Comparison of ENCODE assay signal across 8 cellular contexts in the genomic region with DNA sequence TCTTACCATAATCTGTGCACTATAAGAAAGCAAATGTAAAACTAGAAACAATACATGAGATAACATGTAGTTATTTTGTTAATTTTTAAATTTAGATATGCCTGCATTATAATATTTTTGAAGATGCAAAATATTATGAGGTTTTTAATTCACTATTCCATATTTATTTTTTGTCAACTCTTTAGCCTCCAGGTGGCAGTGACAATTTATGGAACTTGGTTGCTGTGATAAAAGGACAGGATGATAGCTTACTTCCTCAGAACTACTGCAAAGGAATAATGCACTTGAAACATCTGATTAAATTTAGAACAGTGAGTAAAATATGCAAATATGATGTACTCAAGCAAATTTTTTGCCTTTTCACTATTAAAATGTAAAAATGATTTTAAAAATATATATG. TPM values are rescaled to one million over a fixed set of nuclear protein-coding genes. Genes with fewer than 3 reads are reported as not detected.
DNase-seq lines count a peak whose midpoint lies in the region; ATAC-seq and TF ChIP-seq lines count a peak whose summit lies in the region.
"Had no signal": no experiment of that assay in that cellular context is flagged by ENCODE, and none has a peak within 500 bp of the region (broad histone marks: within the 10 kb centered on the region; RNA-seq: fewer than 3 reads in every experiment).

No MANE protein-coding gene starts in this region.

- intact Hi-C loops in IMR-90 (cut with micrococcal nuclease) (loop anchor here (1.0 to 5.0 kb wide), 3 partner anchors 37 to 191 kb away; no protein-coding TSS in a partner anchor), mammary epithelial cell (cut with micrococcal nuclease) (loop anchor here (1.0 to 2.0 kb wide), 3 partner anchors 71 to 191 kb away; no protein-coding TSS in a partner anchor)

- BruUV-seq in IMR-90 (replicated peaks; lab: Mats Ljungman, UMichigan) (no TSS peak), mammary epithelial cell (replicated peaks; lab: Mats Ljungman, UMichigan) (no TSS peak)

- H2AK9ac ChIP-seq in IMR-90 (replicated peaks; ENCODE audit: low read depth, low read length, poor library complexity): no peak overlapping the region

- DNase-seq in GM12865 (ENCODE audit: low read depth) (peak; percentile 18), IMR-90 (peak; percentile 46), mammary epithelial cell (peak; percentile 11), osteocyte (ENCODE audit: extremely low spot score, unreplicated experiment) (no peak), T-cell (no peak)
- DNase-seq in stimulated activated CD4-positive, alpha-beta T cell treated with anti-CD3 and anti-CD28 coated beads, Interleukin-4, amount 100 ng/mL, for 24 hours: no peak
- no peak for DNase-seq in stimulated activated naive CD4-positive, alpha-beta T cell treated with Interleukin-2 at 50 U/mL for 16 hours (lab: John Stamatoyannopoulos, UW)

- H3K4ac ChIP-seq in IMR-90 (ENCODE audit: low read depth, low read length): no peak overlapping the region

- peak; percentile 58 for TF ChIP-seq RAD21 in IMR-90 (IDR thresholded peaks at IDR 0.05; ENCODE audit: low read length)

- H3K36me3 Mint-ChIP-seq in osteocyte (ENCODE audit: unreplicated experiment): no peaks in the 10 kb centered on the region
- no peaks in the 10 kb centered on the region for H3K36me3 Mint-ChIP-seq in T-cell

- no peaks in the 10 kb centered on the region for H3K4me1 Mint-ChIP-seq in osteocyte (ENCODE audit: unreplicated experiment)
- no peaks in the 10 kb centered on the region for H3K4me1 Mint-ChIP-seq in T-cell

- no peaks in the 10 kb centered on the region for H3K36me3 ChIP-seq in IMR-90 (ENCODE audit: control insufficient read depth, insufficient read depth, low read length)
- no peaks in the 10 kb centered on the region for H3K36me3 ChIP-seq in mammary epithelial cell (ENCODE audit: insufficient read depth, low read length)

- H3K23ac ChIP-seq in IMR-90 (ENCODE audit: low read depth, low read length): no peak overlapping the region

- H3K79me1 ChIP-seq in IMR-90 (ENCODE audit: low read depth in 1 of 2, low read length in 2 of 2): no peaks in the 10 kb centered on the region

- H3K27me3 ChIP-seq in IMR-90 (ENCODE audit: control insufficient read depth, insufficient read depth, low read length): no peaks in the 10 kb centered on the region
- no peaks in the 10 kb centered on the region for H3K27me3 ChIP-seq in mammary epithelial cell (ENCODE audit: insufficient read depth, low read length)

- no peak overlapping the region for H2AK5ac ChIP-seq in IMR-90 (ENCODE audit: low read depth, low read length)

- H3K4me1 ChIP-seq in IMR-90 (ENCODE audit: control insufficient read depth, insufficient read depth, low read length) (no peaks in the 10 kb centered on the region), mammary epithelial cell (ENCODE audit: insufficient read depth, low read length) (no peaks in the 10 kb centered on the region)

- in situ Hi-C loops in IMR-90 (cut with MboI; ENCODE audit: low sequenced_read_pairs) (no loop called here), mammary epithelial cell (cut with MboI; ENCODE audit: low sequenced_read_pairs in 2 of 2) (loop anchor here (10.0 kb wide), 2 partner anchors 185 to 195 kb away; no protein-coding TSS in a partner anchor)

- H3K9me3 Mint-ChIP-seq in osteocyte (ENCODE audit: unreplicated experiment): no peaks in the 10 kb centered on the region
- no peaks in the 10 kb centered on the region for H3K9me3 Mint-ChIP-seq in T-cell

- TF ChIP-seq CTCF in GM12865 (IDR thresholded peaks at IDR 0.05; ENCODE audit: insufficient read depth, low read depth, low read length, missing control alignments): no peak
- peak; percentile 46 for TF ChIP-seq CTCF in IMR-90 (conservative IDR thresholded peaks at IDR 0.05; ENCODE audit: low read depth, low read length)
- TF ChIP-seq CTCF in mammary epithelial cell (conservative IDR thresholded peaks at IDR 0.05 in 1 of 2, IDR thresholded peaks at IDR 0.05 in 1 of 2; ENCODE audit: extremely low read depth in 1 of 2, insufficient read depth in 1 of 2, low read depth in 1 of 2, low read length in 2 of 2): peak in 1 of 2 donors; percentile 52
- peak; percentile 60 for TF ChIP-seq CTCF in osteocyte (IDR thresholded peaks at IDR 0.05)

- ATAC-seq in IMR-90 (ENCODE audit: low read depth) (peak; percentile 66), T-cell (replicated peaks in 1 of 4) (no peak)

- no peak overlapping the region for H3K14ac ChIP-seq in IMR-90 (replicated peaks; ENCODE audit: low read depth, low read length)

- H4K8ac ChIP-seq in IMR-90 (ENCODE audit: low read depth in 2 of 2, low read length in 2 of 2): peak overlapping the region in 1 of 2 experiments; percentile 39; a peak in 1 of 4 replicates

- H2BK15ac ChIP-seq in IMR-90 (ENCODE audit: low read depth, low read length): no peak overlapping the region

- H3K9me3 ChIP-seq in IMR-90 (ENCODE audit: control insufficient read depth, insufficient read depth, low read length) (no peaks in the 10 kb centered on the region), mammary epithelial cell (replicated peaks; ENCODE audit: insufficient read depth, low read length) (no peaks in the 10 kb centered on the region)

- H4K5ac ChIP-seq in IMR-90 (ENCODE audit: low read depth, low read length): no peak overlapping the region

- H2BK20ac ChIP-seq in IMR-90 (ENCODE audit: low read depth, low read length): no peak overlapping the region

- H3K4me2 ChIP-seq in IMR-90 (ENCODE audit: low read depth, low read length) (no peak overlapping the region), mammary epithelial cell (ENCODE audit: insufficient read depth, low read depth, low read length) (no peak overlapping the region)

- no peak overlapping the region for H3K4me3 ChIP-seq in GM12865 (ENCODE audit: low read depth, low read length)
- no peak overlapping the region for H3K4me3 ChIP-seq in IMR-90 (ENCODE audit: insufficient read depth, low read depth, low read length)
- no peak overlapping the region for H3K4me3 ChIP-seq in mammary epithelial cell (replicated peaks in 1 of 3; ENCODE audit: insufficient read depth in 1 of 3, low read depth in 2 of 3, low read length in 3 of 3)

- TF ChIP-seq POLR2A in IMR-90 (IDR thresholded peaks at IDR 0.05; ENCODE audit: low read depth, low read length): no peak

- peak overlapping the region; percentile 89 for H2BK5ac ChIP-seq in IMR-90 (ENCODE audit: low read depth, low read length, poor library complexity, severe bottlenecking)

- H2BK120ac ChIP-seq in IMR-90 (ENCODE audit: low read depth, low read length): peak overlapping the region; percentile 71; the same call in 1 of the 2 replicates

- H4K20me1 ChIP-seq in IMR-90 (ENCODE audit: insufficient read depth, low read length): no peaks in the 10 kb centered on the region
- H4K20me1 ChIP-seq in mammary epithelial cell (ENCODE audit: insufficient read depth, low read length): no peaks in the 10 kb centered on the region

- H4K91ac ChIP-seq in IMR-90 (ENCODE audit: insufficient read depth, low read depth, low read length): no peak overlapping the region

- H2AFZ ChIP-seq in IMR-90 (replicated peaks; ENCODE audit: low read length, poor library complexity) (no peak overlapping the region), mammary epithelial cell (ENCODE audit: low read depth, low read length) (no peak overlapping the region)

- H3K18ac ChIP-seq in IMR-90 (ENCODE audit: low read depth, low read length): no peak overlapping the region

- H3K27ac ChIP-seq in IMR-90 (ENCODE audit: insufficient read depth, low read length) (no peak overlapping the region), mammary epithelial cell (ENCODE audit: insufficient read depth, low read depth, low read length) (no peak overlapping the region)
- H3K27ac ChIP-seq: epithelial cell of prostate had no signal

- H3K27me3 Mint-ChIP-seq in osteocyte (ENCODE audit: unreplicated experiment): no peaks in the 10 kb centered on the region
- no peaks in the 10 kb centered on the region for H3K27me3 Mint-ChIP-seq in T-cell

- no peaks in the 10 kb centered on the region for H3K79me2 ChIP-seq in mammary epithelial cell (ENCODE audit: insufficient read depth, low read length)

- CTCF ChIA-PET in IMR-90 (lab: Yijun Ruan, JAX): interaction anchor here (0.8 to 2.3 kb wide), 5 partner anchors 9 to 191 kb away, joined by 4 to 8 read pairs (median 4); no protein-coding TSS in a partner anchor
- CTCF ChIA-PET in mammary epithelial cell (lab: Charles Lee; ENCODE audit: low non-redundant PET): interaction anchor here (0.6 to 0.8 kb wide), 3 partner anchors 12 to 127 kb away, joined by 3 to 6 read pairs (median 4); no protein-coding TSS in a partner anchor
- CTCF ChIA-PET in T-cell (lab: Charles Lee): interaction anchor here in 1 of 2 donors (1.0 kb wide), 2 partner anchors 127 to 191 kb away, joined by 4 to 9 read pairs; no protein-coding TSS in a partner anchor

- H3K4me3 Mint-ChIP-seq in osteocyte (ENCODE audit: unreplicated experiment) (no peak overlapping the region), T-cell (no peak overlapping the region)

- H3K9me1 ChIP-seq in IMR-90 (ENCODE audit: insufficient read depth, low read length): no peaks in the 10 kb centered on the region

- dilution Hi-C loops in IMR-90 (cut with HindIII; ENCODE audit: low sequenced_read_pairs, unreplicated experiment) (no loop called here), mammary epithelial cell (cut with HindIII; ENCODE audit: low sequenced_read_pairs) (no loop called here)

- no peak overlapping the region for H3K27ac Mint-ChIP-seq in osteocyte (ENCODE audit: unreplicated experiment)
- H3K27ac Mint-ChIP-seq in T-cell: no peak overlapping the region

- POLR2A ChIA-PET in IMR-90 (lab: Charles Lee; ENCODE audit: unreplicated experiment): no interaction called here
- POLR2A ChIA-PET in T-cell (lab: Charles Lee): no interaction called here

- H3K56ac ChIP-seq in IMR-90 (ENCODE audit: extremely low read depth, insufficient read depth, low read length): no peak overlapping the region

- H3K9ac ChIP-seq in IMR-90 (ENCODE audit: low read depth, low read length) (no peak overlapping the region), mammary epithelial cell (ENCODE audit: insufficient read depth, low read length) (no peak overlapping the region)

TF ChIP-seq in IMR-90, 13 proteins besides CTCF, POLR2A, EP300 and RAD21 (continues in another document):
- TF ChIP-seq SMC3 (IDR thresholded peaks at IDR 0.05; ENCODE audit: low read depth, low read length) (peak; percentile 43), MXI1 (IDR thresholded peaks at IDR 0.05; ENCODE audit: borderline replicate concordance, low read depth, low read length) (no peak), FOS (IDR thresholded peaks at IDR 0.05; ENCODE audit: low read depth, low read length) (no peak)

RNA-seq across cellular contexts. Expression of gene SPATA4, which starts 45.1 kb away (rescaled TPM):
- total RNA-seq in IMR-90 (2012; rRNA removed) (under 0.01 and 0.28 TPM in 2 replicates), mammary epithelial cell (under 1 TPM; 0.17 to 0.94 TPM), osteocyte (0.76 TPM in 1 of 2 replicates, not detected in the other), T-cell (not detected)
- polyA plus RNA-seq in IMR-90 (2012; rRNA removed) (0.09 and 0.14 TPM in 2 replicates), mammary epithelial cell (0.06 TPM)
- polyA plus RNA-seq in IMR-90 (2012; cell fraction: cytosol; rRNA removed): not detected in 2 replicates
- polyA plus RNA-seq in IMR-90 (2012; cell fraction: nucleus; rRNA removed; ENCODE audit: low replicate concordance): not detected in 2 replicates
- not detected for polyA minus RNA-seq in mammary epithelial cell

Comparison
In these comparisons a context has a peak if more than half of its experiments do, and no peak if none do; other contexts are left out.
1. DNase-seq: peak in GM12865 (single experiment), IMR-90 (single experiment) and mammary epithelial cell (single experiment); none in osteocyte (single experiment), stimulated activated CD4-positive, alpha-beta T cell treated with anti-CD3 and anti-CD28 coated beads, Interleukin-4, amount 100 ng/mL, for 24 hours (single experiment), T-cell (0 of 34) and stimulated activated naive CD4-positive, alpha-beta T cell treated with Interleukin-2 at 50 U/mL for 16 hours (single experiment).